In genomic region chr5:141692919-141693848, GRCh38 we compare ENCODE assay signal across 9 cellular contexts. TPM values are rescaled to one million over a fixed set of nuclear protein-coding genes. Genes with fewer than 3 reads are reported as not detected.
DNase-seq lines count a peak whose midpoint lies in the region; ATAC-seq and TF ChIP-seq lines count a peak whose summit lies in the region.
"Had no signal": no experiment of that assay in that cellular context is flagged by ENCODE, and none has a peak within 500 bp of the region (broad histone marks: within the 10 kb centered on the region; RNA-seq: fewer than 3 reads in every experiment).

No MANE protein-coding gene starts in this region.

- H3K9me3 ChIP-seq in A673 (ENCODE audit: low read depth, low read length, poor library complexity, severe bottlenecking) (no peaks in the 10 kb centered on the region), spleen (no peaks in the 10 kb centered on the region)
- no peaks in the 10 kb centered on the region for H3K9me3 ChIP-seq in naive thymus-derived CD4-positive, alpha-beta T cell (ENCODE audit: control insufficient read depth in 2 of 3, low read length in 3 of 3)

- DNase-seq in A673 (ENCODE audit: low spot score) (peak; percentile 90), RPMI8226 (peak; percentile 15), activated gamma-delta T cell treated with Interleukin-2 at 50 U/mL for 16 hours (peak; percentile 45), NCI-H2029 treated with DMSO at 0.1 percent for 48 hours (lab: John Stamatoyannopoulos, UW) (no peak), NCI-H2171 treated with DMSO at 0.1 percent for 48 hours (lab: John Stamatoyannopoulos, UW) (no peak), spleen (no peak)
- peak in 3 of 9 donors; percentile 21 to 74 (median 46) for DNase-seq in naive thymus-derived CD4-positive, alpha-beta T cell
- DNase-seq in NK-92 treated with Interleukin-12 subunit alpha and Interleukin-12 subunit beta, amount 100 ng/mL, for 24 hours (lab: John Stamatoyannopoulos, UW), result no peak

- H3K27ac Mint-ChIP-seq in naive thymus-derived CD4-positive, alpha-beta T cell, result peak overlapping the region in 5 of 9 donors; percentile 2 to 75 (median 36)

- WGBS in spleen, 5 donors, result 72 to 84% (median 76%) methylated on average over 26 to 27 of the region's 27 CpGs

- no peak for TF ChIP-seq CTCF in A673 (conservative IDR thresholded peaks at IDR 0.05; ENCODE audit: low read depth, low read length)
- TF ChIP-seq CTCF in spleen (IDR thresholded peaks at IDR 0.05 in 8 of 11, conservative IDR thresholded peaks at IDR 0.05 in 3 of 11), result no peak

- POLR2A ChIA-PET in A673 (lab: Charles Lee; ENCODE audit: low non-redundant PET), result interaction anchor here (0.6 kb wide), 2 partner anchors 13 to 267 kb away, joined by 3 to 4 read pairs; no protein-coding TSS in a partner anchor
- POLR2A ChIA-PET in naive thymus-derived CD4-positive, alpha-beta T cell (lab: Charles Lee), result interaction anchor here (0.5 to 3.3 kb wide), 11 partner anchors 9 to 353 kb away, joined by 4 to 25 read pairs (median 6); partner anchors contain the start of genes DELE1, HDAC3, PCDH1 and PCDH12

- H3K4me1 Mint-ChIP-seq in naive thymus-derived CD4-positive, alpha-beta T cell, result peaks cover 13 to 28% (median 16%) of the 10 kb centered on the region in 7 donors

- peak overlapping the region; percentile 43 for H3K27ac ChIP-seq in A673 (ENCODE audit: low read depth, low read length, poor library complexity, severe bottlenecking)
- no peak overlapping the region for H3K27ac ChIP-seq in naive thymus-derived CD4-positive, alpha-beta T cell (ENCODE audit: low read depth, low read length)
- no peak overlapping the region for H3K27ac ChIP-seq in spleen
- H3K27ac ChIP-seq: C4-2B had no signal

- H3K36me3 ChIP-seq in A673 (ENCODE audit: insufficient read depth, low read length, poor library complexity, severe bottlenecking) (no peaks in the 10 kb centered on the region), spleen (no peaks in the 10 kb centered on the region)
- no peaks in the 10 kb centered on the region for H3K36me3 ChIP-seq in naive thymus-derived CD4-positive, alpha-beta T cell (ENCODE audit: control insufficient read depth in 2 of 3, insufficient read depth in 3 of 3, low read length in 3 of 3)

- ATAC-seq in naive thymus-derived CD4-positive, alpha-beta T cell, result peak; percentile 67

- TF ChIP-seq POLR2A in spleen (IDR thresholded peaks at IDR 0.05), result no peak

- H3K4me1 ChIP-seq in A673 (ENCODE audit: insufficient read depth, low read length, poor library complexity, severe bottlenecking), result peaks cover 28% of the 10 kb centered on the region
- peaks cover 12 to 16% of the 10 kb centered on the region in 2 donors for H3K4me1 ChIP-seq in naive thymus-derived CD4-positive, alpha-beta T cell (ENCODE audit: control insufficient read depth in 2 of 2, insufficient read depth in 2 of 2, low read length in 2 of 2)
- H3K4me1 ChIP-seq in spleen, result peaks cover 3 to 21% (median 12%) of the 10 kb centered on the region in 6 donors

- H3K9me3 Mint-ChIP-seq in naive thymus-derived CD4-positive, alpha-beta T cell, result no peaks in the 10 kb centered on the region

- H3K4me3 ChIP-seq in A673 (ENCODE audit: low read depth, low read length, poor library complexity, severe bottlenecking) (peak overlapping the region; percentile 44), spleen (no peak overlapping the region)
- no peak overlapping the region for H3K4me3 ChIP-seq in naive thymus-derived CD4-positive, alpha-beta T cell (ENCODE audit: low read length)

- intact Hi-C loops in A673 (cut with micrococcal nuclease; ENCODE audit: unreplicated experiment), result loop anchor here (1.0 to 2.0 kb wide), 4 partner anchors 186 to 452 kb away; partner anchors contain the start of gene RNF14
- intact Hi-C loops in naive thymus-derived CD4-positive, alpha-beta T cell (cut with micrococcal nuclease), result loop anchor here (1.0 to 10.0 kb wide), 17 partner anchors 10 to 1006 kb away; partner anchors contain the start of genes RNF14 (in 2 of the 2), ARAP3 (in 1 of the 2), FCHSD1 (in 1 of the 2) and GNPDA1 (in 1 of the 2)
- intact Hi-C loops in spleen (cut with DNase I; ENCODE audit: low total_unique reads), result loop anchor here (5.0 to 10.0 kb wide), 2 partner anchors 269 to 452 kb away; no protein-coding TSS in a partner anchor

- H3K27me3 ChIP-seq in A673 (replicated peaks; ENCODE audit: insufficient read depth, low read depth, low read length, poor library complexity), result no peaks in the 10 kb centered on the region
- no peaks in the 10 kb centered on the region for H3K27me3 ChIP-seq in naive thymus-derived CD4-positive, alpha-beta T cell (ENCODE audit: control insufficient read depth in 2 of 2, insufficient read depth in 2 of 2, low read length in 2 of 2)
- H3K27me3 ChIP-seq in spleen (replicated peaks in 1 of 7), result peaks cover 0 to 39% (median 4%) of the 10 kb centered on the region in 7 donors

- CTCF ChIA-PET in A673 (lab: Charles Lee), result interaction anchor here (0.6 to 2.7 kb wide), 8 partner anchors 8 to 297 kb away, joined by 3 to 47 read pairs (median 6); partner anchors contain the start of gene PCDH1
- CTCF ChIA-PET in naive thymus-derived CD4-positive, alpha-beta T cell (lab: Charles Lee), result interaction anchor here (0.6 to 8.1 kb wide), 23 partner anchors 8 to 1831 kb away, joined by 3 to 143 read pairs (median 4); partner anchors contain the start of genes ARAP3, PCDH1, PCDH12 and RNF14

- H3K27me3 Mint-ChIP-seq in naive thymus-derived CD4-positive, alpha-beta T cell, result peaks cover 8 to 37% (median 19%) of the 10 kb centered on the region in 5 donors

- H3K36me3 Mint-ChIP-seq in naive thymus-derived CD4-positive, alpha-beta T cell, result no peaks in the 10 kb centered on the region

- BruUV-seq in A673 (replicated peaks; lab: Mats Ljungman, UMichigan), result no TSS peak

- peak overlapping the region in 7 of 10 donors; percentile 16 to 83 (median 69) for H3K4me3 Mint-ChIP-seq in naive thymus-derived CD4-positive, alpha-beta T cell

RNA-seq across cellular contexts. Expression of gene ARAP3, which starts 11.2 kb away (rescaled TPM):
- total RNA-seq in A673 (2021) (4.1 and 4.6 TPM in 2 replicates), spleen (10 to 100 TPM; 11.9 to 31.2 (median 19.3) TPM)
- total RNA-seq in naive thymus-derived CD4-positive, alpha-beta T cell, result 10 to 100 TPM in 2 of 5 experiments, 1 to 10 TPM in 3; 1.0 to 15.3 (median 9.8) TPM
- polyA plus RNA-seq in naive thymus-derived CD4-positive, alpha-beta T cell, result not detected
- polyA plus RNA-seq in spleen, result 10 to 100 TPM in 2 of 3 donors, 1 to 10 TPM in 1; 4.0 to 14.6 (median 12.8) TPM

RNA-seq across cellular contexts. Expression of gene FCHSD1, which starts 42.0 kb away (rescaled TPM):
- total RNA-seq in A673 (2021) (2.3 and 3.9 TPM in 2 replicates), spleen (10 to 100 TPM; 34.9 to 67.3 (median 47.9) TPM)
- total RNA-seq in naive thymus-derived CD4-positive, alpha-beta T cell, result 10 to 100 TPM; 69.6 to 96.1 (median 92.3) TPM
- 1 to 10 TPM; 4.9 to 7.7 TPM for polyA plus RNA-seq in naive thymus-derived CD4-positive, alpha-beta T cell
- 10 to 100 TPM; 20.4 to 37.6 (median 35.0) TPM for polyA plus RNA-seq in spleen

RNA-seq across cellular contexts. Expression of gene RELL2, which starts 56.4 kb away (rescaled TPM):
- 4.7 and 6.6 TPM in 2 replicates for total RNA-seq in A673 (2021)
- total RNA-seq in naive thymus-derived CD4-positive, alpha-beta T cell, result 10 to 100 TPM; 14.3 to 21.7 (median 17.5) TPM
- 1 to 10 TPM; 1.8 to 3.4 TPM for polyA plus RNA-seq in naive thymus-derived CD4-positive, alpha-beta T cell
- total RNA-seq in spleen, result 10 to 100 TPM in 3 of 7 donors, 1 to 10 TPM in 4; 8.7 to 12.8 (median 9.9) TPM
- polyA plus RNA-seq in spleen, result 10 to 100 TPM; 13.7 to 26.2 (median 25.1) TPM

RNA-seq across cellular contexts. Expression of gene HDAC3, which starts 56.5 kb away (rescaled TPM):
- total RNA-seq in A673 (2021), result 93.1 and 109 TPM in 2 replicates
- 10 to 100 TPM; 70.0 to 92.8 (median 79.0) TPM for total RNA-seq in naive thymus-derived CD4-positive, alpha-beta T cell
- 100 to 1,000 TPM; 100 to 102 TPM for polyA plus RNA-seq in naive thymus-derived CD4-positive, alpha-beta T cell
- total RNA-seq in spleen, result 10 to 100 TPM; 51.1 to 71.3 (median 60.7) TPM
- polyA plus RNA-seq in spleen, result 100 to 1,000 TPM in 1 of 3 donors, 10 to 100 TPM in 2; 66.3 to 108 (median 89.3) TPM

Comparison
In these comparisons a context has a peak if more than half of its experiments do, and no peak if none do; other contexts are left out.
1. DNase-seq: peak in A673 (single experiment), RPMI8226 (single experiment) and activated gamma-delta T cell treated with Interleukin-2 at 50 U/mL for 16 hours (single experiment); none in NCI-H2029 treated with DMSO at 0.1 percent for 48 hours (single experiment), NCI-H2171 treated with DMSO at 0.1 percent for 48 hours (single experiment), NK-92 treated with Interleukin-12 subunit alpha and Interleukin-12 subunit beta, amount 100 ng/mL, for 24 hours (single experiment) and spleen (single experiment).